ENCODE assay signal across 3 cellular contexts in the genomic region with DNA sequence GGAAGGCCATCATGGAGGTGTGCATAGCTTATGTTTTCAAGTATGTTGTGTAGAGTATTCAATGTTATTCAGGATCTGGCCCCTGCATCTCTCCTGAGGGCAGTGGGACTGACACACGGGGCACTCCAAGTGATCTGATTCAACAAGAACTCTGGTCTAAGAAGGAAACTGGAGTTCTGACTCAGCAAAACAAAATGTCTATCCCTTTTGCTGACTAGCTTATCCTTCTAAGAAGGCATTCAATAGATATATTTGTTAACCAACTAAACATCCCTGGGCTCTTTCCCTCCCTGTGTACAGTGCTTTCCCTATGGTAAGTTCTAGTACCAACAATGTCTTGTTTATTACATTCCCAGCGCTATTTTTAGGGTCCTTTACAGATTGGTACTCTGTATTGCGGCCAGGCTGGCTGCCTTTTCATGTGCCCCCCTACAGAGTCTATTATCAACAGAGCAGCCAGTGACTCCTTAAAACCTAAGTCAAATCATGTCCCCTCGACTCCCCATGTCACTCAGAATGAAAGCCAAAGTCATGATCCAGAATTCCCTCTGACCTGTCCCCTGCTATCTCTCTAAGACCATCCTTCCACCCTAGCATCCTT.
A peak's percentile ranks its signal among the peaks of the same experiment; 100 is the strongest.
TF ChIP-seq lines count a peak whose summit lies in the region.

No MANE protein-coding gene starts in this region.

TF ChIP-seq in A549, 52 proteins besides CTCF, POLR2A, EP300 and RAD21:
- TF ChIP-seq CHD4 (IDR thresholded peaks at IDR 0.05; ENCODE audit: borderline replicate concordance) (no peak), MAFK (IDR thresholded peaks at IDR 0.05; ENCODE audit: partially characterized antibody) (peak; percentile 84)

TF ChIP-seq in IMR-90, 13 proteins besides CTCF, POLR2A, EP300 and RAD21:
- TF ChIP-seq, protein P1, sequence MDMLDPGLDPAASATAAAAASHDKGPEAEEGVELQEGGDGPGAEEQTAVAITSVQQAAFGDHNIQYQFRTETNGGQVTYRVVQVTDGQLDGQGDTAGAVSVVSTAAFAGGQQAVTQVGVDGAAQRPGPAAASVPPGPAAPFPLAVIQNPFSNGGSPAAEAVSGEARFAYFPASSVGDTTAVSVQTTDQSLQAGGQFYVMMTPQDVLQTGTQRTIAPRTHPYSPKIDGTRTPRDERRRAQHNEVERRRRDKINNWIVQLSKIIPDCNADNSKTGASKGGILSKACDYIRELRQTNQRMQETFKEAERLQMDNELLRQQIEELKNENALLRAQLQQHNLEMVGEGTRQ (IDR thresholded peaks at IDR 0.05; ENCODE audit: low read depth, low read length) = no peak
- TF ChIP-seq FOS (IDR thresholded peaks at IDR 0.05; ENCODE audit: low read depth, low read length) = no peak
- TF ChIP-seq SMC3 (IDR thresholded peaks at IDR 0.05; ENCODE audit: low read depth, low read length) = no peak
- TF ChIP-seq NFE2L2 (IDR thresholded peaks at IDR 0.05; ENCODE audit: low read depth, low read length) = no peak
- TF ChIP-seq MAFK (IDR thresholded peaks at IDR 0.05; ENCODE audit: low read depth, low read length) = peak; percentile 79
TF ChIP-seq in IMR-90: peak in this region for 1.

TF ChIP-seq in K562, 482 proteins besides CTCF, POLR2A, EP300 and RAD21:
- TF ChIP-seq TFAM (CRISPR knock-in tag; conservative IDR thresholded peaks at IDR 0.05) (no peak), MAFF (IDR thresholded peaks at IDR 0.05; ENCODE audit: low read length) (peak; percentile 43), IRF2 (CRISPR knock-in tag; IDR thresholded peaks at IDR 0.05) (no peak), ZNF232 (CRISPR knock-in tag; IDR thresholded peaks at IDR 0.05) (no peak), MAFG (tag; conservative IDR thresholded peaks at IDR 0.05) (peak; percentile 48), TAF15 (IDR thresholded peaks at IDR 0.05; ENCODE audit: low read depth, low read length) (no peak), C11orf30 (IDR thresholded peaks at IDR 0.05; ENCODE audit: low read depth) (peak; percentile 62), MCM2 (IDR thresholded peaks at IDR 0.05; ENCODE audit: low read depth) (no peak), CBX1 (IDR thresholded peaks at IDR 0.05; ENCODE audit: low read depth) (no peak), MAFK (IDR thresholded peaks at IDR 0.05; ENCODE audit: low read length) (peak; percentile 39; the same call in 1 of the 2 replicates), RBM17 (IDR thresholded peaks at IDR 0.05; ENCODE audit: borderline replicate concordance, low read depth, low read length) (no peak), FOXJ3 (CRISPR knock-in tag; IDR thresholded peaks at IDR 0.05) (no peak), ZNF316 (IDR thresholded peaks at IDR 0.05) (peak; percentile 80), POLR2B (IDR thresholded peaks at IDR 0.05; ENCODE audit: low read depth, partially characterized antibody) (no peak), XRCC5 (IDR thresholded peaks at IDR 0.05; ENCODE audit: low read depth, low read length) (no peak), GTF2A2 (tag; IDR thresholded peaks at IDR 0.05) (no peak), ZKSCAN1 (IDR thresholded peaks at IDR 0.05; ENCODE audit: low read depth, low read length) (no peak)
- TF ChIP-seq, protein P2, sequence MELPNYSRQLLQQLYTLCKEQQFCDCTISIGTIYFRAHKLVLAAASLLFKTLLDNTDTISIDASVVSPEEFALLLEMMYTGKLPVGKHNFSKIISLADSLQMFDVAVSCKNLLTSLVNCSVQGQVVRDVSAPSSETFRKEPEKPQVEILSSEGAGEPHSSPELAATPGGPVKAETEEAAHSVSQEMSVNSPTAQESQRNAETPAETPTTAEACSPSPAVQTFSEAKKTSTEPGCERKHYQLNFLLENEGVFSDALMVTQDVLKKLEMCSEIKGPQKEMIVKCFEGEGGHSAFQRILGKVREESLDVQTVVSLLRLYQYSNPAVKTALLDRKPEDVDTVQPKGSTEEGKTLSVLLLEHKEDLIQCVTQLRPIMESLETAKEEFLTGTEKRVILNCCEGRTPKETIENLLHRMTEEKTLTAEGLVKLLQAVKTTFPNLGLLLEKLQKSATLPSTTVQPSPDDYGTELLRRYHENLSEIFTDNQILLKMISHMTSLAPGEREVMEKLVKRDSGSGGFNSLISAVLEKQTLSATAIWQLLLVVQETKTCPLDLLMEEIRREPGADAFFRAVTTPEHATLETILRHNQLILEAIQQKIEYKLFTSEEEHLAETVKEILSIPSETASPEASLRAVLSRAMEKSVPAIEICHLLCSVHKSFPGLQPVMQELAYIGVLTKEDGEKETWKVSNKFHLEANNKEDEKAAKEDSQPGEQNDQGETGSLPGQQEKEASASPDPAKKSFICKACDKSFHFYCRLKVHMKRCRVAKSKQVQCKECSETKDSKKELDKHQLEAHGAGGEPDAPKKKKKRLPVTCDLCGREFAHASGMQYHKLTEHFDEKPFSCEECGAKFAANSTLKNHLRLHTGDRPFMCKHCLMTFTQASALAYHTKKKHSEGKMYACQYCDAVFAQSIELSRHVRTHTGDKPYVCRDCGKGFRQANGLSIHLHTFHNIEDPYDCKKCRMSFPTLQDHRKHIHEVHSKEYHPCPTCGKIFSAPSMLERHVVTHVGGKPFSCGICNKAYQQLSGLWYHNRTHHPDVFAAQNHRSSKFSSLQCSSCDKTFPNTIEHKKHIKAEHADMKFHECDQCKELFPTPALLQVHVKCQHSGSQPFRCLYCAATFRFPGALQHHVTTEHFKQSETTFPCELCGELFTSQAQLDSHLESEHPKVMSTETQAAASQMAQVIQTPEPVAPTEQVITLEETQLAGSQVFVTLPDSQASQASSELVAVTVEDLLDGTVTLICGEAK (IDR thresholded peaks at IDR 0.05) = no peak
- TF ChIP-seq, protein P2 (CRISPR knock-in tag; IDR thresholded peaks at IDR 0.05) = no peak
